1 cellular context compared by ENCODE assay signal in genomic region chr2:8622199-8622911, GRCh38.
A peak's percentile ranks its signal among the peaks of the same experiment; 100 is the strongest.
TF ChIP-seq lines count a peak whose summit lies in the region.

No MANE protein-coding gene starts in this region.

TF ChIP-seq in HepG2, 621 proteins besides CTCF, POLR2A, EP300 and RAD21 (continued from another document and continues in another):
- no peak for TF ChIP-seq ZNF318 (CRISPR knock-in tag; IDR thresholded peaks at IDR 0.05)
- no peak for TF ChIP-seq ZNF672 (CRISPR knock-in tag; IDR thresholded peaks at IDR 0.05)
- TF ChIP-seq ZC3H4 (CRISPR knock-in tag; IDR thresholded peaks at IDR 0.05; ENCODE audit: borderline replicate concordance), result no peak
- peak; percentile 68; the same call in 1 of the 2 replicates for TF ChIP-seq ZNF276 (CRISPR knock-in tag; IDR thresholded peaks at IDR 0.05; ENCODE audit: low read depth)
- TF ChIP-seq ZMYM4 (CRISPR knock-in tag; IDR thresholded peaks at IDR 0.05), result 0 out of 2 replicates have a peak, but pooled peaks have one; percentile 14
- TF ChIP-seq PHF5A (CRISPR knock-in tag; IDR thresholded peaks at IDR 0.05; ENCODE audit: low read depth, unreplicated experiment), result no peak
- no peak for TF ChIP-seq RNF219 (CRISPR knock-in tag; IDR thresholded peaks at IDR 0.05)
- TF ChIP-seq STAG1 (CRISPR knock-in tag; IDR thresholded peaks at IDR 0.05), result no peak
- no peak for TF ChIP-seq BRF2 (CRISPR knock-in tag; IDR thresholded peaks at IDR 0.05)
- TF ChIP-seq CERS6 (CRISPR knock-in tag; IDR thresholded peaks at IDR 0.05), result no peak
- TF ChIP-seq ZKSCAN5 (CRISPR knock-in tag; IDR thresholded peaks at IDR 0.05), result no peak
- TF ChIP-seq ZNF737 (CRISPR knock-in tag; IDR thresholded peaks at IDR 0.05; ENCODE audit: borderline replicate concordance), result no peak
- TF ChIP-seq ZNF333 (CRISPR knock-in tag; IDR thresholded peaks at IDR 0.05; ENCODE audit: borderline replicate concordance), result no peak
- peak; percentile 61; the same call in 1 of the 2 replicates for TF ChIP-seq SKIL (CRISPR knock-in tag; IDR thresholded peaks at IDR 0.05; ENCODE audit: borderline replicate concordance)
- no peak for TF ChIP-seq MTF2 (CRISPR knock-in tag; IDR thresholded peaks at IDR 0.05; ENCODE audit: borderline replicate concordance)
- no peak for TF ChIP-seq SPEN (CRISPR knock-in tag; IDR thresholded peaks at IDR 0.05; ENCODE audit: low read depth)
- no peak for TF ChIP-seq ZNF569 (CRISPR knock-in tag; IDR thresholded peaks at IDR 0.05; ENCODE audit: borderline replicate concordance)
- 0 out of 2 replicates have a peak, but pooled peaks have one; percentile 50 for TF ChIP-seq ZNF616 (CRISPR knock-in tag; IDR thresholded peaks at IDR 0.05; ENCODE audit: low read depth)
- no peak for TF ChIP-seq RORA (CRISPR knock-in tag; IDR thresholded peaks at IDR 0.05)
- TF ChIP-seq ZSCAN21 (CRISPR knock-in tag; IDR thresholded peaks at IDR 0.05; ENCODE audit: borderline replicate concordance), result no peak
- no peak for TF ChIP-seq ZNF572 (CRISPR knock-in tag; IDR thresholded peaks at IDR 0.05)
- TF ChIP-seq ZNF605 (CRISPR knock-in tag; IDR thresholded peaks at IDR 0.05), result 0 out of 2 replicates have a peak, but pooled peaks have one; percentile 26
- no peak for TF ChIP-seq ZBTB20 (CRISPR knock-in tag; IDR thresholded peaks at IDR 0.05; ENCODE audit: borderline replicate concordance, low read depth)
- TF ChIP-seq HIC2 (CRISPR knock-in tag; IDR thresholded peaks at IDR 0.05; ENCODE audit: low read depth), result no peak
- TF ChIP-seq ZNF770 (CRISPR knock-in tag; IDR thresholded peaks at IDR 0.05), result 0 out of 2 replicates have a peak, but pooled peaks have one; percentile 7
- no peak for TF ChIP-seq ZNF589 (CRISPR knock-in tag; conservative IDR thresholded peaks at IDR 0.05)
- 0 out of 2 replicates have a peak, but pooled peaks have one; percentile 29 for TF ChIP-seq SP4 (CRISPR knock-in tag; IDR thresholded peaks at IDR 0.05)
- no peak for TF ChIP-seq GZF1 (CRISPR knock-in tag; IDR thresholded peaks at IDR 0.05)
- TF ChIP-seq ZNF839 (CRISPR knock-in tag; IDR thresholded peaks at IDR 0.05; ENCODE audit: borderline replicate concordance), result no peak
- no peak for TF ChIP-seq PCBP2 (optimal IDR thresholded peaks at IDR 0.05; ENCODE audit: low read depth, low read length, poor library complexity, severe bottlenecking)
- 0 out of 2 replicates have a peak, but pooled peaks have one; percentile 11 for TF ChIP-seq ZFY (CRISPR knock-in tag; IDR thresholded peaks at IDR 0.05)
- no peak for TF ChIP-seq ZNF792 (CRISPR knock-in tag; IDR thresholded peaks at IDR 0.05)
- TF ChIP-seq NR2F1 (CRISPR knock-in tag; IDR thresholded peaks at IDR 0.05), result no peak
- no peak for TF ChIP-seq ATRX (CRISPR knock-in tag; IDR thresholded peaks at IDR 0.05; ENCODE audit: borderline replicate concordance)
- no peak for TF ChIP-seq ZNF703 (CRISPR knock-in tag; IDR thresholded peaks at IDR 0.05; ENCODE audit: borderline replicate concordance)
- TF ChIP-seq NCOA2 (CRISPR knock-in tag; IDR thresholded peaks at IDR 0.05), result no peak
